13 cellular contexts compared by ENCODE assay signal in the genomic region with DNA sequence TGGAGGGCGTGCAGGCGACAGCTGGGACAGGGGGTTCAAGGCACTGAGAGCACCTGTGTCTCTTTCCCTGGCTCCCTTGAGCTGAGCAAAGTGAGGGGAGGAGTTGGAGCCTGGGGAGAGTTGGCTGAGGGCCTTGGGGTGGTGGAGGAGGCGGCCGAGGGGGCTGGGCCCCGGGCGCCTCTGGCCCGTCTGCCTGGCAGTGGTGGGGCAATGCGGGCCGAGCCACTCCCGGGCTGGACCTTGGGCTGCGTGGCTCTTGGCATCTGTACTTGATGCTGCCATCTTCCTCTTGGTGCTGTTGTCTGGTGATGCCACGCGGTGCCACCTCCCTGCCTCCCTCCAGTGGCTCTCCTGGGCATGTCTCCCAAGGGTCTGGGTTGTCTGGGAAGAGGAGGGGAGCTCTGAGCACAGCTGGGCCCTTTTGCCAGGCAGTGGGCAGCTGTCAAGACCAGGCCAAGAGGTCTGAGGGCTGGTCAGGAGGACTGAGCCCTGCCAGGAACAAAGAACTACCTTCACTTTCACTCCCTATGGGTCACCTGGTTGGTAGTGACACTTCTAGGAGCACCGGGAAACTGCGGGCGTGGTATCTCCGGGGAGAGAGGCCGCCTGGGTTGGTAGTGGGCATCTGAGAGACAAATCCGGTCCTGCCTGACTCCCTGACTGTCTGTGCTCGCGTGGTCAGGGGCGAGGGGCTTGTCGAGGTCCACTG. TPM values are rescaled to one million over a fixed set of nuclear protein-coding genes. Genes with fewer than 3 reads are reported as not detected.
A peak's percentile ranks its signal among the peaks of the same experiment; 100 is the strongest.
DNase-seq lines count a peak whose midpoint lies in the region; ATAC-seq and TF ChIP-seq lines count a peak whose summit lies in the region.
"Had no signal": no experiment of that assay in that cellular context is flagged by ENCODE, and none has a peak within 500 bp of the region (broad histone marks: within the 10 kb centered on the region; RNA-seq: fewer than 3 reads in every experiment).

No MANE protein-coding gene starts in this region.

- no peak overlapping the region for H3K27ac Mint-ChIP-seq in central memory CD8-positive, alpha-beta T cell (ENCODE audit: low read depth)
- H3K27ac Mint-ChIP-seq in nephron, result no peak overlapping the region
- H3K27ac Mint-ChIP-seq: activated CD8-positive, alpha-beta T cell treated with anti-CD3 and anti-CD28 coated beads for 36 hours had no signal

- H3K36me3 Mint-ChIP-seq in central memory CD8-positive, alpha-beta T cell (ENCODE audit: insufficient read depth), result peaks cover 1% of the 10 kb centered on the region
- no peaks in the 10 kb centered on the region for H3K36me3 Mint-ChIP-seq in nephron (ENCODE audit: low read depth)

- no peak overlapping the region for H3K27ac ChIP-seq in HEK293 (ENCODE audit: extremely low read depth, low read depth, low read length)
- H3K27ac ChIP-seq: heart right ventricle, neutrophil had no signal

- H3K9me3 ChIP-seq in BE2C, result no peaks in the 10 kb centered on the region
- H3K9me3 ChIP-seq in HEK293 (ENCODE audit: control insufficient read depth, insufficient read depth, low read depth, low read length), result no peaks in the 10 kb centered on the region
- H3K9me3 ChIP-seq: heart right ventricle, MG63, neutrophil had no signal

- no peak for ATAC-seq in central memory CD8-positive, alpha-beta T cell (replicated peaks; ENCODE audit: extremely low read depth, poor library complexity, severe bottlenecking)
- ATAC-seq in GM21825 (IDR thresholded peaks at IDR 0.05; ENCODE audit: unreplicated experiment) (no peak), GM18873 (IDR thresholded peaks at IDR 0.05; ENCODE audit: low FRiP score, unreplicated experiment) (no peak)
- ATAC-seq: activated CD8-positive, alpha-beta T cell treated with anti-CD3 and anti-CD28 coated beads for 36 hours had no signal

- CTCF ChIA-PET in HEK293 (lab: Yijun Ruan, JAX), result interaction anchor here (0.5 to 5.4 kb wide), 7 partner anchors 172 to 417 kb away, joined by 3 to 59 read pairs (median 3); no protein-coding TSS in a partner anchor

- H3K4me1 ChIP-seq in BE2C, result peaks cover 9% of the 10 kb centered on the region
- no peaks in the 10 kb centered on the region for H3K4me1 ChIP-seq in HEK293 (ENCODE audit: control insufficient read depth, insufficient read depth, low read length)

- H3K4me3 Mint-ChIP-seq in central memory CD8-positive, alpha-beta T cell, result peak overlapping the region; percentile 36
- peak overlapping the region; percentile 75 to 82 (median 75) for H3K4me3 Mint-ChIP-seq in nephron
- H3K4me3 Mint-ChIP-seq: activated CD8-positive, alpha-beta T cell treated with anti-CD3 and anti-CD28 coated beads for 36 hours had no signal

- H3K9me3 Mint-ChIP-seq in central memory CD8-positive, alpha-beta T cell, result no peaks in the 10 kb centered on the region
- no peaks in the 10 kb centered on the region for H3K9me3 Mint-ChIP-seq in nephron
- H3K9me3 Mint-ChIP-seq: activated CD8-positive, alpha-beta T cell treated with anti-CD3 and anti-CD28 coated beads for 36 hours had no signal

- H3K27me3 Mint-ChIP-seq in central memory CD8-positive, alpha-beta T cell, result peaks cover 84% of the 10 kb centered on the region
- peaks cover 57% of the 10 kb centered on the region for H3K27me3 Mint-ChIP-seq in nephron (ENCODE audit: low read depth)

- DNase-seq in BE2C, result no peak
- no peak for DNase-seq in central memory CD8-positive, alpha-beta T cell (ENCODE audit: low spot score in 2 of 2)
- DNase-seq in activated CD4-positive, alpha-beta T cell treated with anti-CD3 and anti-CD28 coated beads for 48 hours, result no peak
- DNase-seq: activated CD8-positive, alpha-beta T cell treated with anti-CD3 and anti-CD28 coated beads for 36 hours; cerebellar nuclear complex; heart right ventricle; RPMI8226 had no signal

- H3K27me3 ChIP-seq in BE2C, result peaks cover 12% of the 10 kb centered on the region
- H3K27me3 ChIP-seq: MG63 had no signal

- POLR2A ChIA-PET in HEK293 (lab: Yijun Ruan, JAX), result no interaction called here

- peaks cover 10% of the 10 kb centered on the region for H3K4me1 Mint-ChIP-seq in central memory CD8-positive, alpha-beta T cell
- peaks cover 18% of the 10 kb centered on the region for H3K4me1 Mint-ChIP-seq in nephron

- H3K4me3 ChIP-seq in BE2C (ENCODE audit: low read depth, low read length), result peak overlapping the region; percentile 20; the same call in 1 of the 2 replicates
- no peak overlapping the region for H3K4me3 ChIP-seq in HEK293 (ENCODE audit: low read depth, low read length)
- H3K4me3 ChIP-seq: MG63 had no signal

- TF ChIP-seq CTCF in BE2C (IDR thresholded peaks at IDR 0.05; ENCODE audit: low read depth, low read length) (peak; percentile 46), HEK293 (tag by site-specific recombination; IDR thresholded peaks at IDR 0.05) (0 out of 2 replicates have a peak, but pooled peaks have one; percentile 18), nephron (IDR thresholded peaks at IDR 0.05; ENCODE audit: unreplicated experiment in 3 of 3) (no peak)

- no peaks in the 10 kb centered on the region for H3K36me3 ChIP-seq in BE2C
- no peaks in the 10 kb centered on the region for H3K36me3 ChIP-seq in HEK293 (ENCODE audit: control insufficient read depth in 2 of 2, insufficient read depth in 1 of 2, low read length in 2 of 2)
- H3K36me3 ChIP-seq: heart right ventricle, MG63, neutrophil had no signal

TF ChIP-seq in HEK293, 187 proteins besides CTCF, POLR2A, EP300 and RAD21:
- TF ChIP-seq, protein P1, sequence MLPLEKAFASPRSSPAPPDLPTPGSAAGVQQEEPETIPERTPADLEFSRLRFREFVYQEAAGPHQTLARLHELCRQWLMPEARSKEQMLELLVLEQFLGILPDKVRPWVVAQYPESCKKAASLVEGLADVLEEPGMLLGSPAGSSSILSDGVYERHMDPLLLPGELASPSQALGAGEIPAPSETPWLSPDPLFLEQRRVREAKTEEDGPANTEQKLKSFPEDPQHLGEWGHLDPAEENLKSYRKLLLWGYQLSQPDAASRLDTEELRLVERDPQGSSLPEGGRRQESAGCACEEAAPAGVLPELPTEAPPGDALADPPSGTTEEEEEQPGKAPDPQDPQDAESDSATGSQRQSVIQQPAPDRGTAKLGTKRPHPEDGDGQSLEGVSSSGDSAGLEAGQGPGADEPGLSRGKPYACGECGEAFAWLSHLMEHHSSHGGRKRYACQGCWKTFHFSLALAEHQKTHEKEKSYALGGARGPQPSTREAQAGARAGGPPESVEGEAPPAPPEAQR (tag by site-specific recombination; IDR thresholded peaks at IDR 0.05), result no peak
- TF ChIP-seq ZNF530 (tag by site-specific recombination; IDR thresholded peaks at IDR 0.05; ENCODE audit: low read depth), result no peak
- TF ChIP-seq, protein P2, sequence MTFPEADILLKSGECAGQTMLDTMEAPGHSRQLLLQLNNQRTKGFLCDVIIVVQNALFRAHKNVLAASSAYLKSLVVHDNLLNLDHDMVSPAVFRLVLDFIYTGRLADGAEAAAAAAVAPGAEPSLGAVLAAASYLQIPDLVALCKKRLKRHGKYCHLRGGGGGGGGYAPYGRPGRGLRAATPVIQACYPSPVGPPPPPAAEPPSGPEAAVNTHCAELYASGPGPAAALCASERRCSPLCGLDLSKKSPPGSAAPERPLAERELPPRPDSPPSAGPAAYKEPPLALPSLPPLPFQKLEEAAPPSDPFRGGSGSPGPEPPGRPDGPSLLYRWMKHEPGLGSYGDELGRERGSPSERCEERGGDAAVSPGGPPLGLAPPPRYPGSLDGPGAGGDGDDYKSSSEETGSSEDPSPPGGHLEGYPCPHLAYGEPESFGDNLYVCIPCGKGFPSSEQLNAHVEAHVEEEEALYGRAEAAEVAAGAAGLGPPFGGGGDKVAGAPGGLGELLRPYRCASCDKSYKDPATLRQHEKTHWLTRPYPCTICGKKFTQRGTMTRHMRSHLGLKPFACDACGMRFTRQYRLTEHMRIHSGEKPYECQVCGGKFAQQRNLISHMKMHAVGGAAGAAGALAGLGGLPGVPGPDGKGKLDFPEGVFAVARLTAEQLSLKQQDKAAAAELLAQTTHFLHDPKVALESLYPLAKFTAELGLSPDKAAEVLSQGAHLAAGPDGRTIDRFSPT (tag by site-specific recombination; IDR thresholded peaks at IDR 0.05), result 0 out of 2 replicates have a peak, but pooled peaks have one; percentile 23

RNA-seq across cellular contexts. Expression of gene GRIK4, which starts 1.3 kb away (rescaled TPM):
- polyA plus RNA-seq in BE2C (2012; ENCODE audit: insufficient read depth, insufficient read length, low read depth), result 0.34 TPM

Comparison
In these comparisons a context has a peak if more than half of its experiments do, and no peak if none do; other contexts are left out.
1. CTCF ChIP-seq: peak in BE2C (single experiment) and HEK293 (single experiment); none in nephron (0 of 3).